In genomic region chr2:110679337-110679707, GRCh38 we compare ENCODE assay signal across 1 cellular context.
TF ChIP-seq lines count a peak whose summit lies in the region.

No MANE protein-coding gene starts in this region.

TF ChIP-seq in H1, 55 proteins besides CTCF, POLR2A, EP300 and RAD21:
- TF ChIP-seq, protein P1, sequence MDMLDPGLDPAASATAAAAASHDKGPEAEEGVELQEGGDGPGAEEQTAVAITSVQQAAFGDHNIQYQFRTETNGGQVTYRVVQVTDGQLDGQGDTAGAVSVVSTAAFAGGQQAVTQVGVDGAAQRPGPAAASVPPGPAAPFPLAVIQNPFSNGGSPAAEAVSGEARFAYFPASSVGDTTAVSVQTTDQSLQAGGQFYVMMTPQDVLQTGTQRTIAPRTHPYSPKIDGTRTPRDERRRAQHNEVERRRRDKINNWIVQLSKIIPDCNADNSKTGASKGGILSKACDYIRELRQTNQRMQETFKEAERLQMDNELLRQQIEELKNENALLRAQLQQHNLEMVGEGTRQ (IDR thresholded peaks at IDR 0.05; ENCODE audit: low read length) = no peak
- no peak for TF ChIP-seq RBBP5 (IDR thresholded peaks at IDR 0.05; ENCODE audit: borderline replicate concordance, low read depth, low read length)
